ENCODE assay signal across 9 cellular contexts in genomic region chr7:90597879-90598278, GRCh38. TPM values are rescaled to one million over a fixed set of nuclear protein-coding genes. Genes with fewer than 3 reads are reported as not detected.
DNase-seq lines count a peak whose midpoint lies in the region; ATAC-seq, FAIRE-seq and TF ChIP-seq lines count a peak whose summit lies in the region.
"Had no signal": no experiment of that assay in that cellular context is flagged by ENCODE, and none has a peak within 500 bp of the region (broad histone marks: within the 10 kb centered on the region; RNA-seq: fewer than 3 reads in every experiment).

No MANE protein-coding gene starts in this region.

- H2AFZ ChIP-seq in ACC112 (ENCODE audit: low read length, unreplicated experiment), result no peak overlapping the region
- no peak overlapping the region for H2AFZ ChIP-seq in GM12878 (ENCODE audit: control insufficient read depth, low read depth, low read length)

- SMC1A ChIA-PET in GM12878 (lab: Charles Lee; ENCODE audit: uncharacterized antibody, unreplicated experiment), result interaction anchor here (0.9 to 7.3 kb wide), 10 partner anchors 11 to 143 kb away, joined by 3 to 45 read pairs (median 7); no protein-coding TSS in a partner anchor

- no peaks in the 10 kb centered on the region for H4K20me1 ChIP-seq in GM12878 (ENCODE audit: control insufficient read depth, insufficient read depth)

- FAIRE-seq in GM12878 (lab: Jason Lieb, UNC), result no peak

- no peak for TF ChIP-seq EP300 in GM12878 (IDR thresholded peaks at IDR 0.05; ENCODE audit: borderline replicate concordance in 1 of 2, control insufficient read depth in 1 of 2, low read depth in 2 of 2, low read length in 2 of 2)

- H3K4me1 ChIP-seq in ACC112 (ENCODE audit: control insufficient read depth, insufficient read depth, low read length, unreplicated experiment) (peaks cover 46% of the 10 kb centered on the region), HAP-1 (peaks cover 12% of the 10 kb centered on the region; the same call in 1 of the 2 replicates), GM12878 (ENCODE audit: control insufficient read depth, insufficient read depth, low read length) (peaks cover 10% of the 10 kb centered on the region), colonic mucosa (no peaks in the 10 kb centered on the region)

- intact Hi-C loops in GM12878 (cut with micrococcal nuclease; ENCODE audit: unreplicated experiment), result loop anchor here (5.0 to 10.0 kb wide), 2 partner anchors 109 to 437 kb away; no protein-coding TSS in a partner anchor
- intact Hi-C loops in colonic mucosa (cut with DNase I), result no loop called here

- WGBS in GM12878 (ENCODE audit: insufficient coverage, insufficient replicate concordance, low lambda C conversion rate, missing lambda C conversion rate), result 96% methylated on average over 6 of the region's 6 CpGs

- no TSS peak for BruUV-seq in GM12878 (replicated peaks; lab: Mats Ljungman, UMichigan)

- H3K9ac ChIP-seq in GM12878 (ENCODE audit: control insufficient read depth, insufficient read depth, low read length), result no peak overlapping the region
- no peak overlapping the region for H3K9ac ChIP-seq in colonic mucosa (ENCODE audit: low read depth in 2 of 2, low read length in 2 of 2)

- no peak for ATAC-seq in GM12878
- ATAC-seq: activated CD8-positive, alpha-beta memory T cell treated with anti-CD3 and anti-CD28 coated beads, Interleukin-2, amount 10 ng/mL, durations not matched to agents 7 days and 5 days had no signal

- H3K79me2 ChIP-seq in ACC112 (ENCODE audit: control insufficient read depth, insufficient read depth, low read length, unreplicated experiment) (peaks cover 71% of the 10 kb centered on the region), GM12878 (ENCODE audit: control insufficient read depth, insufficient read depth, low read length) (peaks cover 37% of the 10 kb centered on the region)

- DNase-seq in HAP-1 (ENCODE audit: low spot score in 2 of 2) (no peak), GM12878 (ENCODE audit: low read depth, low spot score) (no peak), kidney tubule cell (ENCODE audit: low spot score) (peak; percentile 11), KBM-7 (no peak), colonic mucosa (no peak), NCI-H128 (lab: John Stamatoyannopoulos, UW; ENCODE audit: unreplicated experiment) (no peak), foreskin melanocyte (no peak)
- DNase-seq: activated CD8-positive, alpha-beta memory T cell treated with anti-CD3 and anti-CD28 coated beads, Interleukin-2, amount 10 ng/mL, durations not matched to agents 7 days and 5 days had no signal

- no peaks in the 10 kb centered on the region for H3K9me3 ChIP-seq in HAP-1
- no peaks in the 10 kb centered on the region for H3K9me3 ChIP-seq in GM12878 (replicated peaks; ENCODE audit: control insufficient read depth, insufficient read depth, low read length)
- no peaks in the 10 kb centered on the region for H3K9me3 ChIP-seq in colonic mucosa

- no peak for TF ChIP-seq CTCF in GM12878 (IDR thresholded peaks at IDR 0.05 in 2 of 3, conservative IDR thresholded peaks at IDR 0.05 in 1 of 3; ENCODE audit: control insufficient read depth in 2 of 3, extremely low read depth in 1 of 3, insufficient read depth in 1 of 3, low read depth in 3 of 3, low read length in 3 of 3)
- TF ChIP-seq CTCF in colonic mucosa (IDR thresholded peaks at IDR 0.05), result no peak

- H3K27ac ChIP-seq in ACC112 (ENCODE audit: low read depth, low read length), result peak overlapping the region; percentile 85
- peak overlapping the region; percentile 15; the same call in 1 of the 2 replicates for H3K27ac ChIP-seq in GM12878 (ENCODE audit: control insufficient read depth, insufficient read depth)
- no peak overlapping the region for H3K27ac ChIP-seq in colonic mucosa

- TF ChIP-seq RAD21 in GM12878 (IDR thresholded peaks at IDR 0.05; ENCODE audit: insufficient read depth, low read depth, low read length), result no peak

- H3K4me3 ChIP-seq in ACC112 (ENCODE audit: low read depth, low read length), result peak overlapping the region; percentile 99
- H3K4me3 ChIP-seq in HAP-1, result peak overlapping the region; percentile 54
- H3K4me3 ChIP-seq in GM12878, result peak overlapping the region; percentile 92
- no peak overlapping the region for H3K4me3 ChIP-seq in colonic mucosa

- H3K36me3 ChIP-seq in ACC112 (ENCODE audit: insufficient read depth, low read length), result no peaks in the 10 kb centered on the region
- H3K36me3 ChIP-seq in HAP-1 (replicated peaks), result no peaks in the 10 kb centered on the region
- H3K36me3 ChIP-seq in GM12878 (ENCODE audit: control insufficient read depth in 2 of 2, insufficient read depth in 2 of 2, low read length in 1 of 2), result no peaks in the 10 kb centered on the region
- no peaks in the 10 kb centered on the region for H3K36me3 ChIP-seq in colonic mucosa

- CTCF ChIA-PET in GM12878 (lab: Yijun Ruan, JAX), result interaction anchor here (0.6 to 2.9 kb wide), 11 partner anchors 9 to 437 kb away, joined by 3 to 16 read pairs (median 6); no protein-coding TSS in a partner anchor

- RAD21 ChIA-PET in GM12878 (lab: Charles Lee; ENCODE audit: unreplicated experiment), result interaction anchor here (1.3 to 4.0 kb wide), 6 partner anchors 13 to 179 kb away, joined by 4 to 14 read pairs (median 6); no protein-coding TSS in a partner anchor

- no peak for TF ChIP-seq POLR2A in GM12878 (IDR thresholded peaks at IDR 0.05; ENCODE audit: low read depth, low read length)

- no peaks in the 10 kb centered on the region for H3K27me3 ChIP-seq in ACC112 (ENCODE audit: insufficient read depth, low read length)
- no peaks in the 10 kb centered on the region for H3K27me3 ChIP-seq in HAP-1 (ENCODE audit: low read depth)
- H3K27me3 ChIP-seq in GM12878 (replicated peaks in 1 of 2; ENCODE audit: control insufficient read depth in 2 of 2, insufficient read depth in 2 of 2, low read length in 1 of 2), result no peaks in the 10 kb centered on the region
- no peaks in the 10 kb centered on the region for H3K27me3 ChIP-seq in colonic mucosa

- POLR2A ChIA-PET in GM12878 (lab: Charles Lee), result interaction anchor here (2.6 kb wide), 1 partner anchor 112 kb away, joined by 5 read pairs; no protein-coding TSS in a partner anchor

- H3K4me2 ChIP-seq in GM12878 (ENCODE audit: control insufficient read depth, insufficient read depth), result peak overlapping the region; percentile 77

- in situ Hi-C loops in HAP-1 (cut with MboI; ENCODE audit: low sequenced_read_pairs) (no loop called here), GM12878 (cut with MboI) (no loop called here), KBM-7 (cut with MboI; ENCODE audit: low pct_unique_long_range_greater_than_20kb, low sequenced_read_pairs) (no loop called here)

TF ChIP-seq in GM12878, 131 proteins besides CTCF, POLR2A, EP300 and RAD21:
- no peak for TF ChIP-seq FOXM1 (IDR thresholded peaks at IDR 0.05; ENCODE audit: low read depth, low read length)
- TF ChIP-seq ATF2 (IDR thresholded peaks at IDR 0.05; ENCODE audit: low read length), result 0 out of 2 replicates have a peak, but pooled peaks have one; percentile 1

RNA-seq across cellular contexts. Expression of gene CDK14, which starts 1.8 kb away (rescaled TPM):
- 204 and 221 TPM in 2 replicates for total RNA-seq in GM12878 (2013; cell fraction: nucleolus; rRNA removed)
- total RNA-seq in GM12878 (2014; rRNA removed), result 29.6 and 33.3 TPM in 2 replicates
- 39.3 and 47.1 TPM in 2 replicates for total RNA-seq in GM12878 (2014; rRNA removed; fragmentation: Illumina TruSeq; extraction: Trizol)
- 56.7 and 61.3 TPM in 2 replicates for total RNA-seq in GM12878 (2021)
- polyA plus RNA-seq in GM12878 (2011; ENCODE audit: low read depth), result 4.0 TPM
- polyA plus RNA-seq in GM12878 (2011; rRNA removed), result 24.3 and 33.2 TPM in 2 replicates
- polyA plus RNA-seq in GM12878 (2011; cell fraction: cytosol; rRNA removed), result 10.8 and 12.3 TPM in 2 replicates
- 26.0 and 33.3 TPM in 2 replicates for polyA plus RNA-seq in GM12878 (2011; cell fraction: nucleus; rRNA removed)
- polyA plus RNA-seq in GM12878 (2012), result 6.8 and 7.4 TPM in 2 replicates
- polyA plus RNA-seq in GM12878 (2014; fragmentation: Illumina TruSeq; extraction: Trizol), result 30.9 and 31.6 TPM in 2 replicates
- polyA plus RNA-seq in GM12878 (2014; fragmentation: Nextera tagmentation; extraction: Ambion mirVana), result 1 to 10 TPM; 6.5 to 7.3 TPM
- polyA plus RNA-seq in GM12878 (2014; rRNA removed), result 14.3 and 16.1 TPM in 2 replicates
- polyA plus RNA-seq in GM12878 (2016; fragmentation: Nextera tagmentation; extraction: Ambion mirVana), result 10 to 100 TPM; 12.7 to 24.1 TPM
- 78.9 and 108 TPM in 2 replicates for polyA minus RNA-seq in GM12878 (2011; rRNA and poly(A)+ RNA removed)
- 13.1 and 18.1 TPM in 2 replicates for polyA minus RNA-seq in GM12878 (2011; cell fraction: cytosol; rRNA and poly(A)+ RNA removed)
- polyA minus RNA-seq in GM12878 (2011; cell fraction: nucleus; rRNA and poly(A)+ RNA removed), result 106 and 146 TPM in 2 replicates
- total RNA-seq in colonic mucosa, result 1 to 10 TPM; 1.9 to 4.9 TPM

Comparison
In these comparisons a context has a peak if more than half of its experiments do, and no peak if none do; other contexts are left out.
1. RNA of gene CDK14, which starts 1.8 kb away (total RNA-seq): 29.6 to 221 TPM in GM12878; 1.9 to 4.9 TPM in colonic mucosa; every median in the first group is over 4 times any median in the second.